ENCODE assay signal across 1 cellular context in the genomic region with DNA sequence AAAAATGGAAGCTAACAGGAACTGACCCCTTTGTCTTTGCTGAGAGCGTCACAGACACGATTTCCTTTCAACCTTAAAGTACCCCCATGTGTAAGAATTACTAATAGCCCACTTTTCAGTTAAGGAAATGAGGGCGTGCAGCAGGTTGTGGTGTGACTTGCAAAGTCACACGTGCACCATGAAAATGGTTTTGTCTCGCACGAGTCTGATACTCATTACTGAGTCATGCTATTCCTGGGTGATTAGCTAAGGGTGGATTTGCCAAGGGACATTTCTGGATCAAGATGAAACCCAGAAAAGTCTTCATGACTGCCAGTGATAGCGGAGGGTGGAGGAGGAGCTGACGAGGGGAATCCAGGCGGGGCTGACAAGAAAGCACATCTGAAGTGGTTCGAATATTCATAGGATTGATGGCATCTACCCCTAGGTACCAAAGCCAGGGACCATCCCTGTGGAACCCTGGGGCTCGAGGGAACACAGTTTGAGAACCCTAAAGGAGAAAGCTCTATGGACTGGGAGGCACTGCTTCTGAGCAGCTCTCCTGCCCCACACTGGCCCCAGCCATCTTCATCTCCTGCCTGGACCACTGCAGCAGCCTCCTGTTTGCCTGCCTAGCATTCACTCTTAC.
TF ChIP-seq lines count a peak whose summit lies in the region.

No MANE protein-coding gene starts in this region.

TF ChIP-seq in IMR-90, 13 proteins besides CTCF, POLR2A, EP300 and RAD21 (continued from another document):
- TF ChIP-seq, protein P1, sequence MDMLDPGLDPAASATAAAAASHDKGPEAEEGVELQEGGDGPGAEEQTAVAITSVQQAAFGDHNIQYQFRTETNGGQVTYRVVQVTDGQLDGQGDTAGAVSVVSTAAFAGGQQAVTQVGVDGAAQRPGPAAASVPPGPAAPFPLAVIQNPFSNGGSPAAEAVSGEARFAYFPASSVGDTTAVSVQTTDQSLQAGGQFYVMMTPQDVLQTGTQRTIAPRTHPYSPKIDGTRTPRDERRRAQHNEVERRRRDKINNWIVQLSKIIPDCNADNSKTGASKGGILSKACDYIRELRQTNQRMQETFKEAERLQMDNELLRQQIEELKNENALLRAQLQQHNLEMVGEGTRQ (IDR thresholded peaks at IDR 0.05; ENCODE audit: low read depth, low read length) = no peak
